13 cellular contexts compared by ENCODE assay signal in genomic region chr2:46813046-46813445, GRCh38.
DNase-seq lines count a peak whose midpoint lies in the region; ATAC-seq, FAIRE-seq and TF ChIP-seq lines count a peak whose summit lies in the region.
"Had no signal": no experiment of that assay in that cellular context is flagged by ENCODE, and none has a peak within 500 bp of the region (broad histone marks: within the 10 kb centered on the region; RNA-seq: fewer than 3 reads in every experiment).

No MANE protein-coding gene starts in this region.

- H3K4me3 ChIP-seq in neuronal stem cell (ENCODE audit: low read length in 2 of 2), result no peak overlapping the region

- H3K79me1 ChIP-seq in neuronal stem cell (ENCODE audit: low read depth, low read length), result no peaks in the 10 kb centered on the region

- TF ChIP-seq CTCF in glutamatergic neuron (IDR thresholded peaks at IDR 0.05; ENCODE audit: partially characterized antibody, unreplicated experiment), result no peak

- no peak overlapping the region for H4K91ac ChIP-seq in neuronal stem cell (ENCODE audit: low read depth, low read length, poor library complexity)

- FAIRE-seq in urothelium cell line (lab: Jason Lieb, UNC) (no peak), frontal cortex (lab: Jason Lieb, UNC) (no peak)

- H3K27ac ChIP-seq in neuronal stem cell (replicated peaks; ENCODE audit: low read length), result no peak overlapping the region

- no peak overlapping the region for H2AK5ac ChIP-seq in neuronal stem cell (ENCODE audit: low read depth, low read length)

- no peak for ATAC-seq in HG03097 (IDR thresholded peaks at IDR 0.05; ENCODE audit: low FRiP score, unreplicated experiment)
- no peak for ATAC-seq in activated CD4-positive, alpha-beta T cell treated with anti-CD3 and anti-CD28 coated beads for 36 hours

- H3K23ac ChIP-seq in neuronal stem cell (ENCODE audit: low read depth, low read length, poor library complexity), result no peak overlapping the region

- peaks cover 1% of the 10 kb centered on the region for H3K9me3 Mint-ChIP-seq in glutamatergic neuron (ENCODE audit: unreplicated experiment)
- peaks cover 9% of the 10 kb centered on the region for H3K9me3 Mint-ChIP-seq in activated CD4-positive, alpha-beta T cell treated with anti-CD3 and anti-CD28 coated beads for 36 hours (ENCODE audit: low read depth)

- H3K27me3 ChIP-seq in neuronal stem cell (ENCODE audit: control insufficient read depth in 3 of 3, insufficient read depth in 3 of 3, low read depth in 1 of 3, low read length in 3 of 3), result peaks cover 0 to 11% (median 0%) of the 10 kb centered on the region in 3 experiments
- H3K27me3 ChIP-seq: dorsolateral prefrontal cortex had no signal

- H3K4me2 ChIP-seq in neuronal stem cell (ENCODE audit: insufficient read depth, low read length, poor library complexity, severe bottlenecking), result no peak overlapping the region

- no peaks in the 10 kb centered on the region for H3K9me3 ChIP-seq in neuronal stem cell (replicated peaks in 1 of 2; ENCODE audit: control insufficient read depth in 2 of 2, insufficient read depth in 1 of 2, low read depth in 1 of 2, low read length in 2 of 2)

- H3K14ac ChIP-seq in neuronal stem cell (ENCODE audit: low read length), result no peak overlapping the region

- H2AFZ ChIP-seq in neuronal stem cell (ENCODE audit: low read length), result no peak overlapping the region

- H2BK12ac ChIP-seq in neuronal stem cell (ENCODE audit: low read length), result no peak overlapping the region

- H3K4me3 Mint-ChIP-seq in glutamatergic neuron (ENCODE audit: unreplicated experiment), result no peak overlapping the region
- no peak overlapping the region for H3K4me3 Mint-ChIP-seq in activated CD4-positive, alpha-beta T cell treated with anti-CD3 and anti-CD28 coated beads for 36 hours

- H3K9ac ChIP-seq in neuronal stem cell (ENCODE audit: low read depth, low read length, poor library complexity), result peak overlapping the region; percentile 17

- H3K4ac ChIP-seq in neuronal stem cell (ENCODE audit: low read length), result no peak overlapping the region

- peaks cover 6% of the 10 kb centered on the region for H3K27me3 Mint-ChIP-seq in glutamatergic neuron (ENCODE audit: unreplicated experiment)
- H3K27me3 Mint-ChIP-seq in activated CD4-positive, alpha-beta T cell treated with anti-CD3 and anti-CD28 coated beads for 36 hours, result peaks cover 16% of the 10 kb centered on the region

- no peaks in the 10 kb centered on the region for H3K36me3 ChIP-seq in neuronal stem cell (replicated peaks in 1 of 2; ENCODE audit: control insufficient read depth in 2 of 2, insufficient read depth in 2 of 2, low read length in 2 of 2)

- H3K18ac ChIP-seq in neuronal stem cell (ENCODE audit: low read length), result no peak overlapping the region

- peaks cover 0 to 5% of the 10 kb centered on the region in 2 donors for H3K4me1 ChIP-seq in neuronal stem cell (ENCODE audit: control insufficient read depth in 2 of 2, insufficient read depth in 1 of 2, low read depth in 1 of 2, low read length in 2 of 2)

- DNase-seq in NCI-H82 (lab: John Stamatoyannopoulos, UW) (peak; percentile 44), NCI-H82 treated with DMSO at 0.1 percent for 48 hours (lab: John Stamatoyannopoulos, UW; ENCODE audit: unreplicated experiment) (no peak), glutamatergic neuron (peak; percentile 46), neuronal stem cell (ENCODE audit: low spot score) (no peak), urothelium cell line (ENCODE audit: low spot score) (peak; percentile 17), frontal cortex (ENCODE audit: low spot score in 2 of 2) (no peak)
- DNase-seq in activated CD4-positive, alpha-beta T cell treated with anti-CD3 and anti-CD28 coated beads for 36 hours, result no peak
- DNase-seq: activated CD4-positive, alpha-beta T cell treated with anti-CD3 and anti-CD28 coated beads, Interleukin-2, amount 50 U/mL, for 48 hours; activated naive CD4-positive, alpha-beta T cell treated with anti-CD3 and anti-CD28 coated beads, Interleukin-2, amount 50 U/mL, for 16 hours; NCI-H748 treated with DMSO at 0.1 percent for 48 hours; stimulated activated CD4-positive, alpha-beta T cell treated with anti-CD3 and anti-CD28 coated beads, Interleukin-15, amount 100 ng/mL, for 24 hours had no signal

- no peak overlapping the region for H2BK15ac ChIP-seq in neuronal stem cell (ENCODE audit: low read length)

- POLR2A ChIA-PET in activated CD4-positive, alpha-beta T cell treated with anti-CD3 and anti-CD28 coated beads for 36 hours (lab: Charles Lee), result no interaction called here

- H3K4me1 Mint-ChIP-seq in glutamatergic neuron (ENCODE audit: low read depth, unreplicated experiment), result peaks cover 9% of the 10 kb centered on the region
- no peaks in the 10 kb centered on the region for H3K4me1 Mint-ChIP-seq in activated CD4-positive, alpha-beta T cell treated with anti-CD3 and anti-CD28 coated beads for 36 hours

- H2BK120ac ChIP-seq in neuronal stem cell (ENCODE audit: low read depth, low read length), result no peak overlapping the region

- WGBS in neuronal stem cell (ENCODE audit: extremely low coverage in 2 of 2, insufficient read length in 2 of 2, insufficient replicate concordance in 1 of 2), 2 donors, result no CpG with 5 or more reads among the region's 5 CpGs

- intact Hi-C loops in activated CD4-positive, alpha-beta T cell treated with anti-CD3 and anti-CD28 coated beads for 36 hours (cut with DNase I, micrococcal nuclease), result no loop called here

- no peaks in the 10 kb centered on the region for H3K36me3 Mint-ChIP-seq in glutamatergic neuron (ENCODE audit: unreplicated experiment)
- no peaks in the 10 kb centered on the region for H3K36me3 Mint-ChIP-seq in activated CD4-positive, alpha-beta T cell treated with anti-CD3 and anti-CD28 coated beads for 36 hours (ENCODE audit: low read depth)

- CTCF ChIA-PET in activated CD4-positive, alpha-beta T cell treated with anti-CD3 and anti-CD28 coated beads for 36 hours (lab: Charles Lee), result no interaction called here

- H4K8ac ChIP-seq in neuronal stem cell (ENCODE audit: low read depth, low read length), result no peak overlapping the region

- no peak overlapping the region for H2BK5ac ChIP-seq in neuronal stem cell (ENCODE audit: low read length)

- no peak overlapping the region for H3K27ac Mint-ChIP-seq in glutamatergic neuron (ENCODE audit: unreplicated experiment)
- H3K27ac Mint-ChIP-seq in activated CD4-positive, alpha-beta T cell treated with anti-CD3 and anti-CD28 coated beads for 36 hours, result no peak overlapping the region

Comparison
In these comparisons a context has a peak if more than half of its experiments do, and no peak if none do; other contexts are left out.
1. DNase-seq: peak in NCI-H82 (single experiment), glutamatergic neuron (single experiment) and urothelium cell line (single experiment); none in NCI-H82 treated with DMSO at 0.1 percent for 48 hours (single experiment), neuronal stem cell (single experiment), activated CD4-positive, alpha-beta T cell treated with anti-CD3 and anti-CD28 coated beads for 36 hours (single experiment) and frontal cortex (0 of 2).